Comparison of ENCODE assay signal across 1 cellular context in genomic region chr11:134215836-134216235, GRCh38.
TF ChIP-seq lines count a peak whose summit lies in the region.

No MANE protein-coding gene starts in this region.

TF ChIP-seq in SK-N-SH, 30 proteins besides CTCF, POLR2A, EP300 and RAD21 (continued from another document):
- TF ChIP-seq PBX3 (IDR thresholded peaks at IDR 0.05) = no peak
- TF ChIP-seq FOXJ3 (CRISPR knock-in tag; IDR thresholded peaks at IDR 0.05) = no peak
